8 cellular contexts compared by ENCODE assay signal in genomic region chr12:54324617-54325441, GRCh38. TPM values are rescaled to one million over a fixed set of nuclear protein-coding genes. Genes with fewer than 3 reads are reported as not detected.
DNase-seq lines count a peak whose midpoint lies in the region; ATAC-seq and TF ChIP-seq lines count a peak whose summit lies in the region.

A gene with protein sequence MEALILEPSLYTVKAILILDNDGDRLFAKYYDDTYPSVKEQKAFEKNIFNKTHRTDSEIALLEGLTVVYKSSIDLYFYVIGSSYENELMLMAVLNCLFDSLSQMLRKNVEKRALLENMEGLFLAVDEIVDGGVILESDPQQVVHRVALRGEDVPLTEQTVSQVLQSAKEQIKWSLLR (plus strand): TSS chr12:54325131. CDS start chr12:54325164, 33 bp downstream.

- intact Hi-C loops in PC-3 (cut with micrococcal nuclease): loop anchor here (1.0 to 2.0 kb wide), 4 partner anchors 30 to 74 kb away; partner anchors contain the start of genes CBX5 and HNRNPA1

- peaks cover 44% of the 10 kb centered on the region for H3K79me2 ChIP-seq in PC-3 (ENCODE audit: low read length)

- H3F3A ChIP-seq in PC-3 (ENCODE audit: low read length, unreplicated experiment): no peaks in the 10 kb centered on the region

- DNase-seq in DMS53 treated with DMSO at 0.1 percent for 48 hours (lab: John Stamatoyannopoulos, UW; ENCODE audit: unreplicated experiment) (peak; percentile 99), PC-3 (peak; percentile 99), activated T-cell treated with anti-CD3 and anti-CD28 coated beads for 48 hours (ENCODE audit: low read depth) (peak; percentile 85), epithelial cell of proximal tubule (ENCODE audit: low read depth) (peak; percentile 98), mucosa of gallbladder (ENCODE audit: low spot score) (peak; percentile 98)
- peak; percentile 100 for DNase-seq in Jurkat, Clone E6-1 (ENCODE audit: low read depth, low spot score)
- DNase-seq in stimulated activated CD8-positive, alpha-beta memory T cell treated with anti-CD3 and anti-CD28 coated beads, Interleukin-4, amount 100 ng/mL, for 4 hours (ENCODE audit: low read depth in 2 of 2, low spot score in 1 of 2): peak; percentile 80 to 89

- peaks cover 15% of the 10 kb centered on the region for H3K4me1 ChIP-seq in PC-3 (ENCODE audit: insufficient read depth, low read length)

- H3K27ac ChIP-seq in PC-3 (ENCODE audit: low read length): peak within 1 kb of the TSS; percentile 74

- ATAC-seq in GM21619 (IDR thresholded peaks at IDR 0.05; ENCODE audit: unreplicated experiment): peak; percentile 99
- ATAC-seq in PC-3: peak; percentile 96

- peak within 1 kb of the TSS; percentile 96 for H2AFZ ChIP-seq in PC-3 (ENCODE audit: low read length)

- no peaks in the 10 kb centered on the region; the same call in 1 of the 2 replicates for H3K36me3 ChIP-seq in PC-3 (ENCODE audit: low read depth, low read length)

- POLR2A ChIA-PET in PC-3 (lab: Charles Lee; ENCODE audit: unreplicated experiment): interaction anchor here (0.5 to 1.4 kb wide), 8 partner anchors 12 to 937 kb away, joined by 3 to 40 read pairs (median 4); partner anchors contain the start of genes CBX5, HNRNPA1 and TARBP2

- H3K9ac ChIP-seq in PC-3 (ENCODE audit: low read length): peak within 1 kb of the TSS; percentile 98

- H3K4me3 ChIP-seq in Jurkat, Clone E6-1 (ENCODE audit: low read length): peak within 1 kb of the TSS; percentile 99
- H3K4me3 ChIP-seq in PC-3 (ENCODE audit: low read length) (peak within 1 kb of the TSS; percentile 78), epithelial cell of proximal tubule (ENCODE audit: low read depth, low read length) (peak within 1 kb of the TSS; percentile 99)

- H3K9me2 ChIP-seq in PC-3 (replicated peaks; ENCODE audit: low read length): no peaks in the 10 kb centered on the region

- TF ChIP-seq CTCF in PC-3 (conservative IDR thresholded peaks at IDR 0.05; ENCODE audit: low read depth, low read length) (peak; percentile 86), epithelial cell of proximal tubule (conservative IDR thresholded peaks at IDR 0.05; ENCODE audit: low read depth, low read length) (peak; percentile 80)

- H3K9me3 ChIP-seq in PC-3 (ENCODE audit: low read length): no peaks in the 10 kb centered on the region

- CTCF ChIA-PET in PC-3 (lab: Charles Lee): interaction anchor here (0.5 to 1.7 kb wide), 26 partner anchors 15 to 1897 kb away, joined by 3 to 16 read pairs (median 4); partner anchors contain the start of genes CBX5, HNRNPA1 and NFE2

- no peaks in the 10 kb centered on the region for H3K27me3 ChIP-seq in PC-3 (ENCODE audit: low read length)

- peak within 1 kb of the TSS; percentile 86 for H3K4me2 ChIP-seq in PC-3 (ENCODE audit: low read length)

- H4K20me1 ChIP-seq in PC-3 (ENCODE audit: low read length): no peaks in the 10 kb centered on the region

- BruUV-seq in PC-3 (replicated peaks; lab: Mats Ljungman, UMichigan): no TSS peak

RNA-seq across cellular contexts. Expression of the gene that starts here (rescaled TPM):
- 179 TPM for polyA plus RNA-seq in Jurkat, Clone E6-1 (2012; ENCODE audit: insufficient read depth, insufficient read length)
- total RNA-seq in PC-3 (2014; rRNA removed) (121 and 156 TPM in 2 replicates), epithelial cell of proximal tubule (107 and 144 TPM in 2 replicates), mucosa of gallbladder (138 TPM)

Comparison
In these comparisons a context has a peak if more than half of its experiments do, and no peak if none do; other contexts are left out.
1. Peak in every context shown above with its lines: DNase-seq, ATAC-seq, H3K4me3 ChIP-seq and H3K27ac ChIP-seq.